ENCODE assay signal across 19 cellular contexts in the genomic region with DNA sequence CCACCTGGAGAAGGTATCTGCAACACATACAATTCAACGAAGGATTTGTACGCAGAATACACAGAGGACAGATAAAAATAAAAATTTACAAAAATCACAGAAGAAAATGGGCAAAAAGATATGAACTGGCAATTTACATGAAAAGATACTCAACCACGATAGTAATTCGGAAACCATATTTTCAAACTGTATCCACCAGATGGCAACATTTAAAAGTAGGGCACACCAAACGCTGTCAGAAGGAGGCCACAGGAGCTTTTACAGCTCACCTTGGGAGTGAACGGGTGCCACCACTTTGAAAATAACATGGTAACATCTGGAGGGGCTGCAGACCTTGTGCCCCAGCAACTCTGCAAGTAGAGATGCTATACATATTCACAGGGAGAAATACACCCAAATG. TPM values are rescaled to one million over a fixed set of nuclear protein-coding genes. Genes with fewer than 3 reads are reported as not detected.
DNase-seq lines count a peak whose midpoint lies in the region; ATAC-seq and TF ChIP-seq lines count a peak whose summit lies in the region.
"Had no signal": no experiment of that assay in that cellular context is flagged by ENCODE, and none has a peak within 500 bp of the region (broad histone marks: within the 10 kb centered on the region; RNA-seq: fewer than 3 reads in every experiment).

No MANE protein-coding gene starts in this region.

- H3K4me3 Mint-ChIP-seq in endodermal cell: no peak overlapping the region
- H3K4me3 Mint-ChIP-seq in stimulated activated naive CD8-positive, alpha-beta T cell treated with anti-CD3 and anti-CD28 coated beads, Interleukin-15, amount 100 ng/mL, for 72 hours: no peak overlapping the region
- H3K4me3 Mint-ChIP-seq: activated T-cell treated with anti-CD3 and anti-CD28 coated beads, Interleukin-2, amount 50 U/mL, for 24 hours; IgD-negative memory B cell; mesothelial cell of epicardium had no signal

- H3K36me3 Mint-ChIP-seq in endodermal cell (ENCODE audit: low read depth): peaks cover 13% of the 10 kb centered on the region

- intact Hi-C loops in psoas muscle (cut with DNase I): no loop called here

- H3K4me1 ChIP-seq in endodermal cell (ENCODE audit: control insufficient read depth, insufficient read depth, low read length): no peaks in the 10 kb centered on the region
- no peaks in the 10 kb centered on the region for H3K4me1 ChIP-seq in psoas muscle
- H3K4me1 ChIP-seq: esophagus muscularis mucosa, heart left ventricle had no signal

- no peaks in the 10 kb centered on the region for H3K4me1 Mint-ChIP-seq in endodermal cell
- no peaks in the 10 kb centered on the region for H3K4me1 Mint-ChIP-seq in stimulated activated naive CD8-positive, alpha-beta T cell treated with anti-CD3 and anti-CD28 coated beads, Interleukin-15, amount 100 ng/mL, for 72 hours

- H3K27ac ChIP-seq in 22Rv1: no peak overlapping the region
- H3K27ac ChIP-seq in endodermal cell (ENCODE audit: low read depth, low read length): no peak overlapping the region
- H3K27ac ChIP-seq in psoas muscle: no peak overlapping the region
- H3K27ac ChIP-seq: esophagus muscularis mucosa, heart left ventricle, SK-N-MC had no signal

- ATAC-seq in psoas muscle: no peak
- ATAC-seq in stimulated activated naive CD8-positive, alpha-beta T cell treated with anti-CD3 and anti-CD28 coated beads, Interleukin-15, amount 100 ng/mL, for 72 hours: no peak
- ATAC-seq: activated naive CD4-positive, alpha-beta T cell treated with anti-CD3 and anti-CD28 coated beads, Interleukin-2, amount 50 U/mL, for 72 hours; heart left ventricle; sciatic nerve had no signal

- no peaks in the 10 kb centered on the region for H3K36me3 ChIP-seq in endodermal cell (ENCODE audit: control insufficient read depth, insufficient read depth, low read length)
- H3K36me3 ChIP-seq in psoas muscle (ENCODE audit: insufficient read depth in 1 of 2, low read depth in 1 of 2): no peaks in the 10 kb centered on the region
- H3K36me3 ChIP-seq: esophagus muscularis mucosa, heart left ventricle had no signal

- no peak overlapping the region for H3K9ac ChIP-seq in endodermal cell (ENCODE audit: extremely low read depth, low read length, poor library complexity, severe bottlenecking)

- H3K9me3 ChIP-seq in endodermal cell (ENCODE audit: control insufficient read depth, low read length) (peaks cover 7% of the 10 kb centered on the region), psoas muscle (no peaks in the 10 kb centered on the region)

- WGBS in endodermal cell (ENCODE audit: insufficient coverage in 1 of 2, insufficient read length in 1 of 2), 2 experiments: 88% methylated on average over 4 to 6 of the region's 6 CpGs
- 61 to 69% (median 62%) methylated on average over 6 of the region's 6 CpGs for WGBS in psoas muscle, 3 donors

- H3K4me3 ChIP-seq in NB4 (ENCODE audit: low read depth, low read length) (no peak overlapping the region), endodermal cell (ENCODE audit: low read length) (no peak overlapping the region), psoas muscle (no peak overlapping the region)
- H3K4me3 ChIP-seq: esophagus muscularis mucosa, heart left ventricle, SK-N-MC had no signal

- H3K9me3 Mint-ChIP-seq in endodermal cell: peaks cover 12% of the 10 kb centered on the region
- H3K9me3 Mint-ChIP-seq in stimulated activated naive CD8-positive, alpha-beta T cell treated with anti-CD3 and anti-CD28 coated beads, Interleukin-15, amount 100 ng/mL, for 72 hours: peaks cover 9 to 12% of the 10 kb centered on the region in 2 donors
- H3K9me3 Mint-ChIP-seq: activated T-cell treated with anti-CD3 and anti-CD28 coated beads, Interleukin-2, amount 50 U/mL, for 24 hours had no signal

- H3K27me3 ChIP-seq in endodermal cell (ENCODE audit: control insufficient read depth, insufficient read depth, low read length, poor library complexity, severe bottlenecking) (no peaks in the 10 kb centered on the region), psoas muscle (ENCODE audit: insufficient read depth in 3 of 3, low read length in 2 of 3) (peaks cover 0 to 11% (median 0%) of the 10 kb centered on the region in 3 donors)

- peaks cover 1% of the 10 kb centered on the region for H3K27me3 Mint-ChIP-seq in endodermal cell (ENCODE audit: insufficient read depth)
- peaks cover 8% of the 10 kb centered on the region for H3K27me3 Mint-ChIP-seq in stimulated activated naive CD8-positive, alpha-beta T cell treated with anti-CD3 and anti-CD28 coated beads, Interleukin-15, amount 100 ng/mL, for 72 hours

- TF ChIP-seq CTCF in 22Rv1 (IDR thresholded peaks at IDR 0.05) (peak; percentile 28), NB4 (IDR thresholded peaks at IDR 0.05; ENCODE audit: low read depth, low read length) (peak; percentile 17), endodermal cell (conservative IDR thresholded peaks at IDR 0.05) (peak; percentile 57), psoas muscle (IDR thresholded peaks at IDR 0.05) (no peak)

- no peak overlapping the region for H3K27ac Mint-ChIP-seq in endodermal cell
- H3K27ac Mint-ChIP-seq in stimulated activated naive CD8-positive, alpha-beta T cell treated with anti-CD3 and anti-CD28 coated beads, Interleukin-15, amount 100 ng/mL, for 72 hours: no peak overlapping the region
- H3K27ac Mint-ChIP-seq: activated naive CD4-positive, alpha-beta T cell treated with anti-CD3 and anti-CD28 coated beads, Interleukin-2, amount 50 U/mL, for 72 hours; activated T-cell treated with anti-CD3 and anti-CD28 coated beads, Interleukin-2, amount 50 U/mL, for 24 hours; IgD-negative memory B cell; mesothelial cell of epicardium had no signal

- TF ChIP-seq POLR2A in NB4 (IDR thresholded peaks at IDR 0.05; ENCODE audit: extremely low read depth, insufficient read length): no peak

- DNase-seq in D341Med (ENCODE audit: low spot score) (peak; percentile 31), NB4 (ENCODE audit: low read depth) (no peak), endodermal cell (no peak), psoas muscle (no peak), H4 (ENCODE audit: low spot score) (no peak), OCI-M2 (lab: John Stamatoyannopoulos, UW; ENCODE audit: unreplicated experiment) (no peak)
- DNase-seq in stimulated activated naive CD8-positive, alpha-beta T cell treated with anti-CD3 and anti-CD28 coated beads, Interleukin-15, amount 100 ng/mL, for 72 hours: no peak
- DNase-seq: DMS153, NCI-H2227 treated with DMSO at 0.1 percent for 48 hours had no signal

RNA-seq across cellular contexts. Expression of a gene that starts 9.8 kb away (rescaled TPM):
- total RNA-seq in endodermal cell (10 to 100 TPM; 58.8 to 83.1 TPM), psoas muscle (1 to 10 TPM in 1 of 4 donors, under 1 TPM in 1, not detected in 2; 0.18 to 1.2 TPM)
- 48.4 TPM for polyA plus RNA-seq in endodermal cell (2013, experiment 1 of 2)
- polyA plus RNA-seq in endodermal cell (2013, experiment 2 of 2): 41.1 TPM
- under 1 TPM; 0.01 to 0.12 (median 0.10) TPM for polyA plus RNA-seq in psoas muscle
- total RNA-seq in H4 (2014; rRNA removed; shearing (Covaris generic)): 1.4 and 1.9 TPM in 2 replicates
- polyA plus RNA-seq: IgD-negative memory B cell, keratinocyte had no signal

RNA-seq across cellular contexts. Expression of a gene that starts 58.4 kb away (rescaled TPM):
- total RNA-seq in endodermal cell (under 1 TPM in 1 of 2 donors, not detected in 1; 0.31 TPM), psoas muscle (under 1 TPM in 1 of 4 donors, not detected in 3; 0.30 TPM)
- polyA plus RNA-seq in endodermal cell (2013, experiment 1 of 2): not detected
- polyA plus RNA-seq in endodermal cell (2013, experiment 2 of 2): not detected
- polyA plus RNA-seq in psoas muscle: 1 to 10 TPM in 1 of 3 donors, under 1 TPM in 1, not detected in 1; 0.11 to 1.3 TPM
- total RNA-seq in H4 (2014; rRNA removed; shearing (Covaris generic)): not detected in 2 replicates
- total RNA-seq: activated naive CD4-positive, alpha-beta T cell treated with anti-CD3 and anti-CD28 coated beads, Interleukin-2, amount 50 U/mL, for 72 hours; esophagus muscularis mucosa; heart left ventricle; mesothelial cell of epicardium; sciatic nerve had no signal
- polyA plus RNA-seq: IgD-negative memory B cell, keratinocyte had no signal

Comparison
In these comparisons a context has a peak if more than half of its experiments do, and no peak if none do; other contexts are left out.
1. RNA of a gene that starts 9.8 kb away (total RNA-seq): 58.8 to 83.1 TPM in endodermal cell; 1.4 to 1.9 TPM in H4 and 0.18 to 1.2 TPM in psoas muscle; every median in the first group is over 10 times any median in the second.